21 cellular contexts compared by ENCODE assay signal in genomic region chr14:101929946-101930345, GRCh38. TPM values are rescaled to one million over a fixed set of nuclear protein-coding genes. Genes with fewer than 3 reads are reported as not detected.
A peak's percentile ranks its signal among the peaks of the same experiment; 100 is the strongest.
DNase-seq lines count a peak whose midpoint lies in the region; ATAC-seq, FAIRE-seq and TF ChIP-seq lines count a peak whose summit lies in the region.
"Had no signal": no experiment of that assay in that cellular context is flagged by ENCODE, and none has a peak within 500 bp of the region (broad histone marks: within the 10 kb centered on the region; RNA-seq: fewer than 3 reads in every experiment).

No MANE protein-coding gene starts in this region.

- peak overlapping the region in 6 of 10 donors; percentile 19 to 77 (median 47) for H3K27ac Mint-ChIP-seq in naive thymus-derived CD8-positive, alpha-beta T cell

- no peak overlapping the region for H2AFZ ChIP-seq in MM.1S (ENCODE audit: low read length)

- no peaks in the 10 kb centered on the region for H3K9me3 ChIP-seq in left ventricle myocardium inferior (replicated peaks)
- H3K9me3 ChIP-seq in aorta (ENCODE audit: control insufficient read depth, low read length) = no peaks in the 10 kb centered on the region
- H3K9me3 ChIP-seq in MM.1S (replicated peaks; ENCODE audit: insufficient read depth, low read length) = no peaks in the 10 kb centered on the region
- H3K9me3 ChIP-seq: A549 had no signal

- intact Hi-C loops in left ventricle myocardium inferior (cut with micrococcal nuclease) (no loop called here), left cardiac atrium (cut with DNase I) (loop anchor here in 1 of 2 donors (10.0 kb wide), 1 partner anchor 155 kb away; no protein-coding TSS in a partner anchor), aorta (cut with DNase I) (no loop called here)

- H3K4me2 ChIP-seq in MM.1S (ENCODE audit: low read depth, low read length) = no peak overlapping the region
- H3K4me2 ChIP-seq: A549 had no signal

- peak; percentile 23 for FAIRE-seq in bronchial epithelial cell (lab: Jason Lieb, UNC)
- FAIRE-seq: A549, H1 had no signal

- H3K36me3 Mint-ChIP-seq in naive thymus-derived CD8-positive, alpha-beta T cell = peaks cover 0 to 32% (median 0%) of the 10 kb centered on the region in 3 donors

- H3K79me2 ChIP-seq in MM.1S (ENCODE audit: low read length) = no peaks in the 10 kb centered on the region

- no peaks in the 10 kb centered on the region for H3K27me3 Mint-ChIP-seq in naive thymus-derived CD8-positive, alpha-beta T cell
- H3K27me3 Mint-ChIP-seq: CD4-positive, alpha-beta memory T cell had no signal

- no peak for TF ChIP-seq CTCF in left ventricle myocardium inferior (IDR thresholded peaks at IDR 0.05; ENCODE audit: borderline replicate concordance)
- no peak for TF ChIP-seq CTCF in bronchial epithelial cell (IDR thresholded peaks at IDR 0.05; ENCODE audit: insufficient read depth, low read length, severe bottlenecking)
- TF ChIP-seq CTCF in GM20000 (IDR thresholded peaks at IDR 0.05; ENCODE audit: extremely low read depth, missing control alignments) = no peak
- no peak for TF ChIP-seq CTCF in MM.1S (IDR thresholded peaks at IDR 0.05; ENCODE audit: low read length)

- no peaks in the 10 kb centered on the region for H3K9me3 Mint-ChIP-seq in naive thymus-derived CD8-positive, alpha-beta T cell

- H3K4me1 Mint-ChIP-seq in naive thymus-derived CD8-positive, alpha-beta T cell = no peaks in the 10 kb centered on the region
- H3K4me1 Mint-ChIP-seq: CD4-positive, alpha-beta memory T cell had no signal

- DNase-seq in left ventricle myocardium inferior (no peak), left cardiac atrium (no peak), bronchial epithelial cell (ENCODE audit: low read depth) (no peak), aorta (peak; percentile 29 to 64), GM20000 (ENCODE audit: low spot score) (no peak), MM.1S (no peak)
- DNase-seq in naive thymus-derived CD8-positive, alpha-beta T cell = no peak
- no peak for DNase-seq in stimulated activated naive CD4-positive, alpha-beta T cell treated with Interleukin-2 at 50 U/mL for 16 hours (lab: John Stamatoyannopoulos, UW)
- DNase-seq: Calu3; CD4-positive, alpha-beta memory T cell; EL; KBM-7; NCI-H1105 treated with DMSO at 0.1 percent for 48 hours; NCI-H1694; NCI-H2081 treated with DMSO at 0.1 percent for 48 hours; NCI-H446 treated with DMSO at 0.1 percent for 48 hours; NCI-H69 had no signal

- H3K4me3 Mint-ChIP-seq in naive thymus-derived CD8-positive, alpha-beta T cell = no peak overlapping the region

- H3K27me3 ChIP-seq in left ventricle myocardium inferior (ENCODE audit: low read depth) = no peaks in the 10 kb centered on the region
- peaks cover 2% of the 10 kb centered on the region for H3K27me3 ChIP-seq in bronchial epithelial cell (ENCODE audit: control insufficient read depth, insufficient read depth, low read length)
- no peaks in the 10 kb centered on the region for H3K27me3 ChIP-seq in aorta (ENCODE audit: control insufficient read depth in 1 of 2, insufficient read depth in 2 of 2, low read length in 1 of 2)
- no peaks in the 10 kb centered on the region for H3K27me3 ChIP-seq in MM.1S (replicated peaks; ENCODE audit: insufficient read depth, low read length)

- ATAC-seq in left cardiac atrium = no peak
- no peak for ATAC-seq in naive thymus-derived CD8-positive, alpha-beta T cell
- no peak for ATAC-seq in aorta (ENCODE audit: low FRiP score)
- ATAC-seq: A549, Panc1, Right ventricle myocardium inferior had no signal

- H3K27ac ChIP-seq in left ventricle myocardium inferior (replicated peaks) (peak overlapping the region; percentile 75), aorta (ENCODE audit: low read depth in 1 of 2, low read length in 2 of 2) (no peak overlapping the region), MM.1S (ENCODE audit: low read length) (no peak overlapping the region)
- H3K27ac ChIP-seq: A549 had no signal

- no peak overlapping the region for H3K4me3 ChIP-seq in left ventricle myocardium inferior
- no peak overlapping the region for H3K4me3 ChIP-seq in bronchial epithelial cell (ENCODE audit: low read depth, low read length)
- H3K4me3 ChIP-seq in aorta (ENCODE audit: low read length in 2 of 2) = no peak overlapping the region
- no peak overlapping the region for H3K4me3 ChIP-seq in MM.1S (ENCODE audit: low read length)
- H3K4me3 ChIP-seq: A549 had no signal

- H3K9me2 ChIP-seq in MM.1S (replicated peaks; ENCODE audit: insufficient read depth, low read length) = no peaks in the 10 kb centered on the region

- H3K4me1 ChIP-seq in left ventricle myocardium inferior (peaks cover 29% of the 10 kb centered on the region), aorta (ENCODE audit: control insufficient read depth in 1 of 2, insufficient read depth in 2 of 2, low read length in 2 of 2) (no peaks in the 10 kb centered on the region), MM.1S (ENCODE audit: low read length) (no peaks in the 10 kb centered on the region)
- H3K4me1 ChIP-seq: A549 had no signal

- H3F3A ChIP-seq in MM.1S (ENCODE audit: insufficient read depth, low read length) = no peaks in the 10 kb centered on the region

- H3K36me3 ChIP-seq in left ventricle myocardium inferior = peaks cover 12% of the 10 kb centered on the region
- peaks cover 5% of the 10 kb centered on the region for H3K36me3 ChIP-seq in bronchial epithelial cell (ENCODE audit: control insufficient read depth, insufficient read depth, low read length)
- no peaks in the 10 kb centered on the region for H3K36me3 ChIP-seq in aorta (ENCODE audit: control insufficient read depth in 1 of 2, insufficient read depth in 2 of 2, low read length in 1 of 2)
- H3K36me3 ChIP-seq in MM.1S (replicated peaks; ENCODE audit: insufficient read depth, low read length) = no peaks in the 10 kb centered on the region

- POLR2A ChIA-PET in naive thymus-derived CD8-positive, alpha-beta T cell (lab: Charles Lee) = no interaction called here

- H4K20me1 ChIP-seq in MM.1S (ENCODE audit: insufficient read depth, low read length) = no peaks in the 10 kb centered on the region

- WGBS in aorta, 2 donors = 88 to 90% methylated on average over 9 of the region's 9 CpGs

- H3K9ac ChIP-seq in MM.1S (ENCODE audit: low read length) = no peak overlapping the region

RNA-seq across cellular contexts. Expression of gene DYNC1H1, which starts 34.4 kb away (rescaled TPM):
- 402 TPM for total RNA-seq in left ventricle myocardium inferior
- total RNA-seq in left cardiac atrium = 100 to 1,000 TPM; 298 to 361 TPM
- total RNA-seq in bronchial epithelial cell = 277 and 372 TPM in 2 replicates
- 100 to 1,000 TPM; 257 to 278 TPM for total RNA-seq in naive thymus-derived CD8-positive, alpha-beta T cell
- 10 to 100 TPM; 23.4 to 42.0 (median 30.5) TPM for polyA plus RNA-seq in naive thymus-derived CD8-positive, alpha-beta T cell
- total RNA-seq in aorta = 100 to 1,000 TPM; 451 to 481 TPM
- polyA plus RNA-seq in aorta = 100 to 1,000 TPM in 1 of 2 donors, 10 to 100 TPM in 1; 26.5 to 151 TPM

Comparison
In these comparisons a context has a peak if more than half of its experiments do, and no peak if none do; other contexts are left out.
1. DNase-seq: peak in aorta (2 of 2); none in left ventricle myocardium inferior (single experiment), left cardiac atrium (single experiment), bronchial epithelial cell (single experiment), naive thymus-derived CD8-positive, alpha-beta T cell (0 of 10), stimulated activated naive CD4-positive, alpha-beta T cell treated with Interleukin-2 at 50 U/mL for 16 hours (single experiment), GM20000 (single experiment) and MM.1S (single experiment).